In genomic region chr2:84807063-84807485, GRCh38 we compare ENCODE assay signal across 12 cellular contexts.
A peak's percentile ranks its signal among the peaks of the same experiment; 100 is the strongest.
DNase-seq lines count a peak whose midpoint lies in the region; ATAC-seq and TF ChIP-seq lines count a peak whose summit lies in the region.
"Had no signal": no experiment of that assay in that cellular context is flagged by ENCODE, and none has a peak within 500 bp of the region (broad histone marks: within the 10 kb centered on the region; RNA-seq: fewer than 3 reads in every experiment).

No MANE protein-coding gene starts in this region.

- peak overlapping the region in 1 of 4 donors; percentile 17 for H3K27ac ChIP-seq in transverse colon
- H3K27ac ChIP-seq: BLaER1 treated with 17β-estradiol and CSF1 and Interleukin-3, amounts not matched to agents 10 nM and 100 nM had no signal

- no peak overlapping the region for H3K4me3 Mint-ChIP-seq in activated naive CD4-positive, alpha-beta T cell treated with anti-CD3 and anti-CD28 coated beads, Interleukin-2, amount 50 U/mL, for 24 hours
- no peak overlapping the region for H3K4me3 Mint-ChIP-seq in activated naive CD4-positive, alpha-beta T cell treated with anti-CD3 and anti-CD28 coated beads, Interleukin-2, amount 10 ng/mL, durations not matched to agents 7 days and 5 days
- no peak overlapping the region for H3K4me3 Mint-ChIP-seq in T-helper 17 cell

- H3K36me3 Mint-ChIP-seq in activated naive CD4-positive, alpha-beta T cell treated with anti-CD3 and anti-CD28 coated beads, Interleukin-2, amount 50 U/mL, for 24 hours: peaks cover 3% of the 10 kb centered on the region
- peaks cover 9% of the 10 kb centered on the region for H3K36me3 Mint-ChIP-seq in activated naive CD4-positive, alpha-beta T cell treated with anti-CD3 and anti-CD28 coated beads, Interleukin-2, amount 10 ng/mL, durations not matched to agents 7 days and 5 days
- no peaks in the 10 kb centered on the region for H3K36me3 Mint-ChIP-seq in T-helper 17 cell (ENCODE audit: low read depth)

- H3K4me1 ChIP-seq in transverse colon: peaks cover 0 to 10% (median 0%) of the 10 kb centered on the region in 4 donors
- H3K4me1 ChIP-seq: BLaER1 treated with 17β-estradiol and CSF1 and Interleukin-3, amounts not matched to agents 10 nM and 100 nM had no signal

- DNase-seq in activated naive CD4-positive, alpha-beta T cell treated with anti-CD3 and anti-CD28 coated beads, Interleukin-2, amount 10 ng/mL, durations not matched to agents 7 days and 5 days: no peak
- DNase-seq in T-helper 17 cell: no peak
- peak; percentile 99 for DNase-seq in fibroblast of villous mesenchyme (ENCODE audit: low read depth)
- DNase-seq in transverse colon: peak; percentile 20
- DNase-seq in NCI-H510A treated with DMSO at 0.1 percent for 48 hours (lab: John Stamatoyannopoulos, UW): no peak
- DNase-seq: activated CD4-positive, CD25-positive, alpha-beta regulatory T cell treated with anti-CD3 and anti-CD28 coated beads, Interleukin-2, amount 50 U/mL, for 72 hours; anterior cingulate cortex; kidney had no signal

- TF ChIP-seq CTCF in fibroblast of villous mesenchyme (IDR thresholded peaks at IDR 0.05; ENCODE audit: insufficient read depth, low read depth, low read length) (no peak), transverse colon (IDR thresholded peaks at IDR 0.05) (no peak)

- H3K27ac Mint-ChIP-seq in activated naive CD4-positive, alpha-beta T cell treated with anti-CD3 and anti-CD28 coated beads, Interleukin-2, amount 50 U/mL, for 24 hours: peak overlapping the region; percentile 12
- H3K27ac Mint-ChIP-seq in activated naive CD4-positive, alpha-beta T cell treated with anti-CD3 and anti-CD28 coated beads, Interleukin-2, amount 10 ng/mL, durations not matched to agents 7 days and 5 days: no peak overlapping the region
- peak overlapping the region; percentile 41 for H3K27ac Mint-ChIP-seq in T-helper 17 cell

- ATAC-seq in T-helper 17 cell (no peak), GM18873 (IDR thresholded peaks at IDR 0.05; ENCODE audit: low FRiP score, unreplicated experiment) (no peak), GM18909 (IDR thresholded peaks at IDR 0.05; ENCODE audit: poor library complexity, unreplicated experiment) (no peak)

- H3K27me3 Mint-ChIP-seq in activated naive CD4-positive, alpha-beta T cell treated with anti-CD3 and anti-CD28 coated beads, Interleukin-2, amount 50 U/mL, for 24 hours: no peaks in the 10 kb centered on the region
- no peaks in the 10 kb centered on the region for H3K27me3 Mint-ChIP-seq in activated naive CD4-positive, alpha-beta T cell treated with anti-CD3 and anti-CD28 coated beads, Interleukin-2, amount 10 ng/mL, durations not matched to agents 7 days and 5 days
- H3K27me3 Mint-ChIP-seq in T-helper 17 cell: no peaks in the 10 kb centered on the region

- H3K9me3 ChIP-seq in T-helper 17 cell (ENCODE audit: control insufficient read depth, low read length, poor library complexity, severe bottlenecking) (no peaks in the 10 kb centered on the region), transverse colon (peaks cover 3 to 9% of the 10 kb centered on the region in 2 donors)

- no peaks in the 10 kb centered on the region for H3K36me3 ChIP-seq in transverse colon
- H3K36me3 ChIP-seq: BLaER1 treated with 17β-estradiol and CSF1 and Interleukin-3, amounts not matched to agents 10 nM and 100 nM had no signal

- H3K4me1 Mint-ChIP-seq in activated naive CD4-positive, alpha-beta T cell treated with anti-CD3 and anti-CD28 coated beads, Interleukin-2, amount 50 U/mL, for 24 hours: peaks cover 47% of the 10 kb centered on the region
- peaks cover 2% of the 10 kb centered on the region for H3K4me1 Mint-ChIP-seq in activated naive CD4-positive, alpha-beta T cell treated with anti-CD3 and anti-CD28 coated beads, Interleukin-2, amount 10 ng/mL, durations not matched to agents 7 days and 5 days
- peaks cover 8% of the 10 kb centered on the region for H3K4me1 Mint-ChIP-seq in T-helper 17 cell

- in situ Hi-C loops in transverse colon (cut with MboI; ENCODE audit: low pct_ligation_motif_present in 1 of 4, low pct_unique_long_range_greater_than_20kb in 1 of 4, low sequenced_read_pairs in 3 of 4): no loop called here

- CTCF ChIA-PET in activated naive CD4-positive, alpha-beta T cell treated with anti-CD3 and anti-CD28 coated beads, Interleukin-2, amount 10 ng/mL, durations not matched to agents 7 days and 5 days (lab: Charles Lee): interaction anchor here (1.6 kb wide), 1 partner anchor 65 kb away, joined by 4 read pairs; no protein-coding TSS in a partner anchor

- no peak for TF ChIP-seq EP300 in transverse colon (IDR thresholded peaks at IDR 0.05; ENCODE audit: low read depth)

- no peaks in the 10 kb centered on the region for H3K9me3 Mint-ChIP-seq in activated naive CD4-positive, alpha-beta T cell treated with anti-CD3 and anti-CD28 coated beads, Interleukin-2, amount 50 U/mL, for 24 hours
- peaks cover 10% of the 10 kb centered on the region for H3K9me3 Mint-ChIP-seq in activated naive CD4-positive, alpha-beta T cell treated with anti-CD3 and anti-CD28 coated beads, Interleukin-2, amount 10 ng/mL, durations not matched to agents 7 days and 5 days

- no peaks in the 10 kb centered on the region for H3K27me3 ChIP-seq in transverse colon
- H3K27me3 ChIP-seq: BLaER1 treated with 17β-estradiol and CSF1 and Interleukin-3, amounts not matched to agents 10 nM and 100 nM had no signal

- no peak overlapping the region for H3K4me3 ChIP-seq in fibroblast of villous mesenchyme (ENCODE audit: low read depth, low read length)
- H3K4me3 ChIP-seq in transverse colon: no peak overlapping the region
- H3K4me3 ChIP-seq: BLaER1 treated with 17β-estradiol and CSF1 and Interleukin-3, amounts not matched to agents 10 nM and 100 nM had no signal

- intact Hi-C loops in transverse colon (cut with DNase I; ENCODE audit: low total_unique reads): no loop called here

- 48 to 71% methylated on average over 3 to 4 of the region's 4 CpGs for WGBS in transverse colon (ENCODE audit: low coverage in 1 of 2), 2 donors

- no peak for TF ChIP-seq POLR2A in transverse colon (IDR thresholded peaks at IDR 0.05)

Comparison
In these comparisons a context has a peak if more than half of its experiments do, and no peak if none do; other contexts are left out.
1. DNase-seq: peak in fibroblast of villous mesenchyme (single experiment) and transverse colon (single experiment); none in activated naive CD4-positive, alpha-beta T cell treated with anti-CD3 and anti-CD28 coated beads, Interleukin-2, amount 10 ng/mL, durations not matched to agents 7 days and 5 days (single experiment), T-helper 17 cell (0 of 3) and NCI-H510A treated with DMSO at 0.1 percent for 48 hours (single experiment).